28 cellular contexts compared by ENCODE assay signal in genomic region chr12:111254106-111254505, GRCh38.
"Had no signal": no experiment of that assay in that cellular context is flagged by ENCODE, and none has a peak within 500 bp of the region (broad histone marks: within the 10 kb centered on the region; RNA-seq: fewer than 3 reads in every experiment).

No MANE protein-coding gene starts in this region.

- DNase-seq: stimulated activated CD4-positive, alpha-beta T cell treated with anti-CD3 and anti-CD28 coated beads, Interleukin-2, amount 100 ng/mL, for 48 hours; stimulated activated CD4-positive, alpha-beta T cell treated with anti-CD3 and anti-CD28 coated beads, Interleukin-4, amount 100 ng/mL, for 1 hour; stimulated activated CD4-positive, alpha-beta T cell treated with anti-CD3 and anti-CD28 coated beads, Interleukin-4, amount 100 ng/mL, for 24 hours; stimulated activated CD4-positive, alpha-beta T cell treated with anti-CD3 and anti-CD28 coated beads, Interleukin-4, amount 100 ng/mL, for 4 hours; stimulated activated CD8-positive, alpha-beta memory T cell treated with anti-CD3 and anti-CD28 coated beads, Interleukin-4, amount 100 ng/mL, for 48 hours; stimulated activated naive B cell treated with anti-CD40 and anti-IgM and Interleukin-4, amounts not matched to agents 10 μg/mL and 1 μg/mL and 100 μg/mL, for 72 hours; stimulated activated naive CD4-positive, alpha-beta T cell; stimulated activated naive CD4-positive, alpha-beta T cell treated with Interleukin-2 at 50 U/mL for 16 hours; stimulated activated naive CD8-positive, alpha-beta T cell treated with anti-CD3 and anti-CD28 coated beads, Interleukin-15, amount 100 ng/mL, for 72 hours; stimulated activated naive CD8-positive, alpha-beta T cell treated with anti-CD3 and anti-CD28 coated beads, Interleukin-15, Interleukin-2, amounts not matched to agents 100 U/mL and 50 U/mL, for 24 hours; stomach; substantia nigra; testis; thyroid gland; tibial artery; transverse colon; upper lobe of left lung; upper lobe of right lung; uterus had no signal

- H3K36me3 Mint-ChIP-seq: stimulated activated effector memory CD8-positive, alpha-beta T cell treated with anti-CD3 and anti-CD28 coated beads, Interleukin-12 subunit alpha, Interleukin-12 subunit beta, amount 100 ng/mL, for 72 hours; stimulated activated memory B cell treated with anti-CD40 and anti-IgM and Interleukin-4, amounts not matched to agents 10 μg/mL and 1 μg/mL and 100 μg/mL, for 72 hours; stimulated activated naive B cell treated with anti-CD40 and anti-IgM and Interleukin-4, amounts not matched to agents 10 μg/mL and 1 μg/mL and 100 μg/mL, for 72 hours; type B pancreatic cell had no signal

- H3K27me3 Mint-ChIP-seq: stimulated activated naive CD8-positive, alpha-beta T cell treated with anti-CD3 and anti-CD28 coated beads, Interleukin-15, amount 100 ng/mL, for 72 hours had no signal

- H3K4me1 Mint-ChIP-seq: stimulated activated memory B cell treated with anti-CD40 and anti-IgM and Interleukin-4, amounts not matched to agents 10 μg/mL and 1 μg/mL and 100 μg/mL, for 72 hours had no signal

- H3K9me3 ChIP-seq: stomach, suprapubic skin, testis, thoracic aorta, thyroid gland, tibial artery, tibial nerve, transverse colon, upper lobe of left lung, upper lobe of right lung, uterus, vagina had no signal

- H3K27me3 ChIP-seq: testis, thyroid gland, tibial nerve, transverse colon, upper lobe of left lung, uterus, vagina had no signal

- ATAC-seq: stimulated activated effector memory CD8-positive, alpha-beta T cell treated with anti-CD3 and anti-CD28 coated beads, Interleukin-12 subunit alpha, Interleukin-12 subunit beta, amount 100 ng/mL, for 72 hours; stimulated activated memory B cell treated with anti-CD40 and anti-IgM and Interleukin-4, amounts not matched to agents 10 μg/mL and 1 μg/mL and 100 μg/mL, for 72 hours; stimulated activated naive B cell treated with anti-CD40 and anti-IgM and Interleukin-4, amounts not matched to agents 10 μg/mL and 1 μg/mL and 100 μg/mL, for 72 hours; stimulated activated naive CD8-positive, alpha-beta T cell treated with anti-CD3 and anti-CD28 coated beads, Interleukin-15, amount 100 ng/mL, for 72 hours; stimulated activated naive CD8-positive, alpha-beta T cell treated with anti-CD3 and anti-CD28 coated beads, Interleukin-15, Interleukin-2, amounts not matched to agents 100 U/mL and 50 U/mL, for 24 hours; upper lobe of right lung had no signal

- H3K4me3 ChIP-seq: stomach, suprapubic skin, testis, thoracic aorta, thyroid gland, tibial artery, tibial nerve, transverse colon, upper lobe of left lung, upper lobe of right lung, uterus, vagina had no signal

- H3K36me3 ChIP-seq: stomach, suprapubic skin, thoracic aorta, thyroid gland, tibial artery, tibial nerve, transverse colon, upper lobe of left lung, upper lobe of right lung, uterus, vagina had no signal

- H3K4me1 ChIP-seq: stomach, suprapubic skin, testis, tibial artery, tibial nerve, transverse colon, upper lobe of left lung, upper lobe of right lung, uterus, vagina had no signal

- H3K27ac ChIP-seq: stomach, suprapubic skin, testis, thoracic aorta, thyroid gland, tibial artery, tibial nerve, transverse colon, upper lobe of left lung, upper lobe of right lung, uterus, vagina had no signal

- H3K9me3 Mint-ChIP-seq: stimulated activated naive CD8-positive, alpha-beta T cell treated with anti-CD3 and anti-CD28 coated beads, Interleukin-15, Interleukin-2, amounts not matched to agents 100 ng/mL and 50 ng/mL, for 24 hours; type B pancreatic cell had no signal

- FAIRE-seq: urothelium cell line had no signal

- H3K4me3 Mint-ChIP-seq: stimulated activated effector memory CD8-positive, alpha-beta T cell treated with anti-CD3 and anti-CD28 coated beads, Interleukin-12 subunit alpha, Interleukin-12 subunit beta, amount 100 ng/mL, for 72 hours; stimulated activated memory B cell treated with anti-CD40 and anti-IgM and Interleukin-4, amounts not matched to agents 10 μg/mL and 1 μg/mL and 100 μg/mL, for 72 hours; stimulated activated naive B cell treated with anti-CD40 and anti-IgM and Interleukin-4, amounts not matched to agents 10 μg/mL and 1 μg/mL and 100 μg/mL, for 72 hours; stimulated activated naive CD8-positive, alpha-beta T cell treated with anti-CD3 and anti-CD28 coated beads, Interleukin-15, amount 100 ng/mL, for 72 hours; stimulated activated naive CD8-positive, alpha-beta T cell treated with anti-CD3 and anti-CD28 coated beads, Interleukin-15, Interleukin-2, amounts not matched to agents 100 ng/mL and 50 ng/mL, for 24 hours; type B pancreatic cell had no signal

- H3K27ac Mint-ChIP-seq: stimulated activated effector memory CD8-positive, alpha-beta T cell treated with anti-CD3 and anti-CD28 coated beads, Interleukin-12 subunit alpha, Interleukin-12 subunit beta, amount 100 ng/mL, for 72 hours; stimulated activated memory B cell treated with anti-CD40 and anti-IgM and Interleukin-4, amounts not matched to agents 10 μg/mL and 1 μg/mL and 100 μg/mL, for 72 hours; stimulated activated naive B cell treated with anti-CD40 and anti-IgM and Interleukin-4, amounts not matched to agents 10 μg/mL and 1 μg/mL and 100 μg/mL, for 72 hours; stimulated activated naive CD8-positive, alpha-beta T cell treated with anti-CD3 and anti-CD28 coated beads, Interleukin-15, amount 100 ng/mL, for 72 hours; stimulated activated naive CD8-positive, alpha-beta T cell treated with anti-CD3 and anti-CD28 coated beads, Interleukin-15, Interleukin-2, amounts not matched to agents 100 ng/mL and 50 ng/mL, for 24 hours; type B pancreatic cell had no signal
